Comparison of ENCODE assay signal across 2 cellular contexts in genomic region chr12:111185206-111185888, GRCh38.
TF ChIP-seq lines count a peak whose summit lies in the region.

No MANE protein-coding gene starts in this region.

TF ChIP-seq in K562, 482 proteins besides CTCF, POLR2A, EP300 and RAD21 (continues in another document):
- TF ChIP-seq ZNF41 (CRISPR knock-in tag; conservative IDR thresholded peaks at IDR 0.05) (no peak), DLX4 (CRISPR knock-in tag; IDR thresholded peaks at IDR 0.05) (no peak), STAT5A (IDR thresholded peaks at IDR 0.05; ENCODE audit: borderline replicate concordance, low read length) (peak; percentile 33; the same call in 1 of the 2 replicates), DMBX1 (CRISPR knock-in tag; IDR thresholded peaks at IDR 0.05; ENCODE audit: borderline replicate concordance) (no peak), FOXP4 (CRISPR knock-in tag; IDR thresholded peaks at IDR 0.05; ENCODE audit: borderline replicate concordance) (no peak), DPF2 (IDR thresholded peaks at IDR 0.05) (0 out of 2 replicates have a peak, but pooled peaks have one; percentile 54), CC2D1A (IDR thresholded peaks at IDR 0.05) (no peak), FUS (optimal IDR thresholded peaks at IDR 0.05; ENCODE audit: low read depth, low read length) (no peak), NRF1 (conservative IDR thresholded peaks at IDR 0.05 in 1 of 2, IDR thresholded peaks at IDR 0.05 in 1 of 2) (peak in 1 of 2 experiments; percentile 34; a peak in 1 of 4 replicates), VEZF1 (CRISPR knock-in tag; IDR thresholded peaks at IDR 0.05) (0 out of 2 replicates have a peak, but pooled peaks have one; percentile 17), SMARCB1 (IDR thresholded peaks at IDR 0.05; ENCODE audit: insufficient read length, low read depth) (no peak), RNF219 (CRISPR knock-in tag; IDR thresholded peaks at IDR 0.05) (no peak), CBFA2T3 (IDR thresholded peaks at IDR 0.05) (peak; percentile 86), ZBTB11 (CRISPR knock-in tag; IDR thresholded peaks at IDR 0.05) (no peak), ZNF316 (IDR thresholded peaks at IDR 0.05) (peak; percentile 26), BRD4 (IDR thresholded peaks at IDR 0.05) (no peak), SMAD4 (CRISPR knock-in tag; conservative IDR thresholded peaks at IDR 0.05) (peak; percentile 39; the same call in 1 of the 2 replicates), GTF2B (IDR thresholded peaks at IDR 0.05; ENCODE audit: extremely low read depth, insufficient read length) (no peak), ZNF184 (CRISPR knock-in tag; IDR thresholded peaks at IDR 0.05) (no peak)

TF ChIP-seq in WTC11, 78 proteins besides CTCF, POLR2A, EP300 and RAD21:
- TF ChIP-seq CREM (CRISPR knock-in tag; IDR thresholded peaks at IDR 0.05) (no peak), ZNF512 (CRISPR knock-in tag; IDR thresholded peaks at IDR 0.05; ENCODE audit: borderline replicate concordance) (no peak), CBFB (CRISPR knock-in tag; IDR thresholded peaks at IDR 0.05; ENCODE audit: low read depth) (no peak)
